ENCODE assay signal across 19 cellular contexts in genomic region chr4:114057746-114058145, GRCh38.
"Had no signal": no experiment of that assay in that cellular context is flagged by ENCODE, and none has a peak within 500 bp of the region (broad histone marks: within the 10 kb centered on the region; RNA-seq: fewer than 3 reads in every experiment).

No MANE protein-coding gene starts in this region.

- H3K4me3 Mint-ChIP-seq: activated naive CD4-positive, alpha-beta T cell treated with anti-CD3 and anti-CD28 coated beads, Interleukin-2, amount 50 U/mL, for 24 hours; nephron progenitor cell had no signal

- H3K27me3 ChIP-seq: cardiac muscle cell, gastroesophageal sphincter, heart right ventricle, tibial nerve had no signal

- H3K4me3 ChIP-seq: cardiac muscle cell, gastroesophageal sphincter, heart right ventricle, tibial nerve had no signal

- ATAC-seq: gastroesophageal sphincter; heart right ventricle; left cardiac atrium; stimulated activated naive CD8-positive, alpha-beta T cell treated with anti-CD3 and anti-CD28 coated beads, Interleukin-15, Interleukin-2, amounts not matched to agents 100 U/mL and 50 U/mL, for 24 hours had no signal

- FAIRE-seq: urothelium cell line had no signal

- H3K9me3 ChIP-seq: gastroesophageal sphincter had no signal

- H3K4me1 ChIP-seq: gastroesophageal sphincter, heart right ventricle, tibial nerve had no signal

- H3K27ac Mint-ChIP-seq: activated naive CD4-positive, alpha-beta T cell treated with anti-CD3 and anti-CD28 coated beads, Interleukin-2, amount 50 U/mL, for 24 hours; nephron progenitor cell had no signal

- H3K27me3 Mint-ChIP-seq: activated naive CD4-positive, alpha-beta T cell treated with anti-CD3 and anti-CD28 coated beads, Interleukin-2, amount 50 U/mL, for 24 hours had no signal

- H3K4me1 Mint-ChIP-seq: activated naive CD4-positive, alpha-beta T cell treated with anti-CD3 and anti-CD28 coated beads, Interleukin-2, amount 50 U/mL, for 24 hours; nephron progenitor cell had no signal

- H3K27ac ChIP-seq: cardiac muscle cell, gastroesophageal sphincter, heart right ventricle, tibial nerve, WERI-Rb-1 had no signal

- DNase-seq: activated CD4-positive, alpha-beta T cell treated with anti-CD3 and anti-CD28 coated beads for 1 hour; activated CD4-positive, alpha-beta T cell treated with anti-CD3 and anti-CD28 coated beads, Interleukin-2, amount 50 U/mL, for 4 hours; activated gamma-delta T cell; dermis blood vessel endothelial cell; effector memory CD4-positive, alpha-beta T cell; heart right ventricle; left cardiac atrium; nephron progenitor cell; nucleus accumbens; posterior cingulate gyrus; retina; stimulated activated naive CD8-positive, alpha-beta T cell treated with anti-CD3 and anti-CD28 coated beads, Interleukin-15, Interleukin-2, amounts not matched to agents 100 U/mL and 50 U/mL, for 24 hours; SW 1271; WERI-Rb-1 had no signal

- H3K36me3 ChIP-seq: cardiac muscle cell, gastroesophageal sphincter, heart right ventricle, tibial nerve, WERI-Rb-1 had no signal
